18 cellular contexts compared by ENCODE assay signal in the genomic region with DNA sequence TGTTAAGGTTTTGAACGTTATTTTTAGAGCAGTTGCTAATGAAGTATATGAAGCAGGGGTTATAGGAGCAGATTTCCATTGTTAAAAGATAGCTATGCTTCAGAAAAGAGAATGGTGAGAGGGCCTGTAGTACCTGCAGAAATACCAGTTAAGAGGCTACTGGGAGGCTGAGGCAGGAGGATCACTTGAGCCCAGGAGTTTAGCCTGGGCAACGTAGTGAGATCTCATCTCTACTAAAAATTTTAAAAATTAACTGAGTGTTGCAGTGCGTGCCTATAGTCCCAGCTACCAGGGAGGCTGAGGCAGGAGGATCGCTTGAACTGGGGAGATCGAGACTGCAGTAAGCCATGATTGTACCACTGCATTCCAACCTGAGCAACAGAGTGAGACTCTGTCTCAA.
DNase-seq lines count a peak whose midpoint lies in the region; ATAC-seq and TF ChIP-seq lines count a peak whose summit lies in the region.
"Had no signal": no experiment of that assay in that cellular context is flagged by ENCODE, and none has a peak within 500 bp of the region (broad histone marks: within the 10 kb centered on the region; RNA-seq: fewer than 3 reads in every experiment).

No MANE protein-coding gene starts in this region.

- H3K36me3 Mint-ChIP-seq in activated B cell treated with CpG ODN at 0.5 μM for 24 hours (ENCODE audit: low read depth) (peaks cover 47% of the 10 kb centered on the region), mesothelial cell of epicardium (peaks cover 8% of the 10 kb centered on the region)
- peaks cover 54% of the 10 kb centered on the region for H3K36me3 Mint-ChIP-seq in stimulated activated memory B cell treated with anti-CD40 and anti-IgM and Interleukin-4, amounts not matched to agents 10 μg/mL and 1 μg/mL and 100 μg/mL, for 72 hours

- TF ChIP-seq POLR2A in esophagus squamous epithelium (IDR thresholded peaks at IDR 0.05) = no peak

- H3K27me3 Mint-ChIP-seq in activated B cell treated with CpG ODN at 0.5 μM for 24 hours = no peaks in the 10 kb centered on the region
- no peaks in the 10 kb centered on the region for H3K27me3 Mint-ChIP-seq in stimulated activated memory B cell treated with anti-CD40 and anti-IgM and Interleukin-4, amounts not matched to agents 10 μg/mL and 1 μg/mL and 100 μg/mL, for 72 hours
- H3K27me3 Mint-ChIP-seq in mesothelial cell of epicardium (ENCODE audit: low read depth) = no peaks in the 10 kb centered on the region
- H3K27me3 Mint-ChIP-seq: CD4-positive, alpha-beta memory T cell; CD4-positive, CD25-positive, alpha-beta regulatory T cell; CD8-positive, alpha-beta memory T cell had no signal

- peaks cover 100% of the 10 kb centered on the region for H4K20me1 ChIP-seq in BLaER1

- H3K4me3 ChIP-seq in BLaER1 (no peak overlapping the region), esophagus squamous epithelium (no peak overlapping the region)

- H3K27ac Mint-ChIP-seq in activated B cell treated with CpG ODN at 0.5 μM for 24 hours (peak overlapping the region; percentile 47), mesothelial cell of epicardium (no peak overlapping the region)
- H3K27ac Mint-ChIP-seq in stimulated activated memory B cell treated with anti-CD40 and anti-IgM and Interleukin-4, amounts not matched to agents 10 μg/mL and 1 μg/mL and 100 μg/mL, for 72 hours = peak overlapping the region; percentile 16
- H3K27ac Mint-ChIP-seq: CD14-positive monocyte had no signal

- CTCF ChIA-PET in activated B cell treated with CpG ODN at 0.5 μM for 24 hours (lab: Charles Lee) = interaction anchor here (0.5 kb wide), 2 partner anchors 59 to 64 kb away, joined by 3 to 4 read pairs; no protein-coding TSS in a partner anchor

- 94 to 97% methylated on average over 5 of the region's 5 CpGs for WGBS in esophagus squamous epithelium, 2 donors

- TF ChIP-seq CTCF in activated B cell treated with CpG ODN at 0.5 μM for 24 hours (IDR thresholded peaks at IDR 0.05) = no peak
- TF ChIP-seq CTCF in mesothelial cell of epicardium (IDR thresholded peaks at IDR 0.05; ENCODE audit: unreplicated experiment) = no peak
- no peak for TF ChIP-seq CTCF in esophagus squamous epithelium (IDR thresholded peaks at IDR 0.05)

- no peak overlapping the region for H3K9ac ChIP-seq in BLaER1

- intact Hi-C loops in activated B cell treated with CpG ODN at 0.5 μM for 24 hours (cut with micrococcal nuclease) = no loop called here
- intact Hi-C loops in esophagus squamous epithelium (cut with DNase I) = no loop called here

- no peak overlapping the region for H3K27ac ChIP-seq in BLaER1
- H3K27ac ChIP-seq in esophagus squamous epithelium = no peak overlapping the region

- no peaks in the 10 kb centered on the region for H3K9me3 Mint-ChIP-seq in activated B cell treated with CpG ODN at 0.5 μM for 24 hours
- peaks cover 2% of the 10 kb centered on the region for H3K9me3 Mint-ChIP-seq in stimulated activated memory B cell treated with anti-CD40 and anti-IgM and Interleukin-4, amounts not matched to agents 10 μg/mL and 1 μg/mL and 100 μg/mL, for 72 hours
- peaks cover 6% of the 10 kb centered on the region for H3K9me3 Mint-ChIP-seq in mesothelial cell of epicardium

- H3K36me3 ChIP-seq in BLaER1 (peaks cover 99% of the 10 kb centered on the region), esophagus squamous epithelium (no peaks in the 10 kb centered on the region)

- H3K9me3 ChIP-seq in BLaER1 (peaks cover 41% of the 10 kb centered on the region), esophagus squamous epithelium (peaks cover 0 to 4% (median 0%) of the 10 kb centered on the region in 3 donors)

- peaks cover 58% of the 10 kb centered on the region for H3K4me1 Mint-ChIP-seq in activated B cell treated with CpG ODN at 0.5 μM for 24 hours
- H3K4me1 Mint-ChIP-seq in stimulated activated memory B cell treated with anti-CD40 and anti-IgM and Interleukin-4, amounts not matched to agents 10 μg/mL and 1 μg/mL and 100 μg/mL, for 72 hours = peaks cover 38% of the 10 kb centered on the region
- peaks cover 6% of the 10 kb centered on the region for H3K4me1 Mint-ChIP-seq in mesothelial cell of epicardium
- H3K4me1 Mint-ChIP-seq: CD14-positive monocyte had no signal

- H3K4me3 Mint-ChIP-seq in activated B cell treated with CpG ODN at 0.5 μM for 24 hours (no peak overlapping the region), mesothelial cell of epicardium (no peak overlapping the region)
- H3K4me3 Mint-ChIP-seq in stimulated activated memory B cell treated with anti-CD40 and anti-IgM and Interleukin-4, amounts not matched to agents 10 μg/mL and 1 μg/mL and 100 μg/mL, for 72 hours = no peak overlapping the region
- H3K4me3 Mint-ChIP-seq: CD14-positive monocyte; CD4-positive, alpha-beta memory T cell; CD4-positive, CD25-positive, alpha-beta regulatory T cell; CD8-positive, alpha-beta memory T cell had no signal

- no peak for DNase-seq in activated B cell treated with CpG ODN at 0.5 μM for 24 hours
- DNase-seq in mesothelial cell of epicardium (ENCODE audit: low spot score in 2 of 2, unreplicated experiment in 2 of 2) = no peak
- no peak for DNase-seq in activated CD4-positive, alpha-beta T cell treated with anti-CD3 and anti-CD28 coated beads, Interleukin-2, amount 50 U/mL, for 4 hours
- DNase-seq in NCI-H1048 (lab: John Stamatoyannopoulos, UW) = no peak
- DNase-seq in esophagus squamous epithelium (lab: John Stamatoyannopoulos, UW) = no peak
- DNase-seq: 8988T; ACHN; C1 segment of cervical spinal cord; Calu3; CD4-positive, alpha-beta memory T cell; CD4-positive, CD25-positive, alpha-beta regulatory T cell; CD8-positive, alpha-beta memory T cell; COR-L47; DMS79 treated with DMSO at 0.1 percent for 48 hours; GF-D8 had no signal

- H3K27me3 ChIP-seq in BLaER1 (no peaks in the 10 kb centered on the region), esophagus squamous epithelium (no peaks in the 10 kb centered on the region)

- POLR2A ChIA-PET in activated B cell treated with CpG ODN at 0.5 μM for 24 hours (lab: Charles Lee) = interaction anchor here (1.3 kb wide), 1 partner anchor 18 kb away, joined by 3 read pairs; no protein-coding TSS in a partner anchor

- 0 out of 2 replicates have a peak overlapping the region, but pooled peaks have one; percentile 1 for H3K4me2 ChIP-seq in BLaER1

- no peak for ATAC-seq in activated B cell treated with CpG ODN at 0.5 μM for 24 hours (ENCODE audit: low read depth)
- ATAC-seq in stimulated activated memory B cell treated with anti-CD40 and anti-IgM and Interleukin-4, amounts not matched to agents 10 μg/mL and 1 μg/mL and 100 μg/mL, for 72 hours = no peak

- H3K4me1 ChIP-seq in BLaER1 (peaks cover 31% of the 10 kb centered on the region; the same call in 1 of the 2 replicates), esophagus squamous epithelium (no peaks in the 10 kb centered on the region)
